1 cellular context compared by ENCODE assay signal in the genomic region with DNA sequence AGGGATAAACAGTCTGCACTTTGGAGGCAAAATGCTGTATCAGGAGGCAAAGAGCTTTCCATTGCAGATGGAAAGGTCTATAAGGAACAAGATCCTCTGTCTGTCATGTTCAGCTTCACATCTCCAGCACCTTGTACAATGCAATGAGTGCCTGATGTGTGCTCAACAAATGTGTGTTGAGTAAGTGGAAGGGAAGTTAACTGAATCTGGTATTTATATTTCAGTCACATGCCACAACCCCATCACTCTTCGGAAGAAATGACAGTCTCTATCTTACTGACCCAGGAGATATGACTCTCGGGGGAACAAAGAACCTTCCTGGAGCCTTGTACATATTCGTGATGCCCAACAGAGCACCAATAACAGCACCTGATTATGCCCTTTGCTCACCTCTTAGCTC.
TF ChIP-seq lines count a peak whose summit lies in the region.

No MANE protein-coding gene starts in this region.

TF ChIP-seq in GM12878, 131 proteins besides CTCF, POLR2A, EP300 and RAD21:
- TF ChIP-seq RELA (IDR thresholded peaks at IDR 0.05; ENCODE audit: borderline replicate concordance, partially characterized antibody) (no peak), MYC (IDR thresholded peaks at IDR 0.05; ENCODE audit: insufficient read depth, insufficient read length, insufficient replicate concordance, low read length, severe bottlenecking) (no peak), HDAC6 (IDR thresholded peaks at IDR 0.05; ENCODE audit: unreplicated experiment) (no peak), KDM1A (IDR thresholded peaks at IDR 0.05; ENCODE audit: borderline replicate concordance) (no peak)
- TF ChIP-seq, protein P1, sequence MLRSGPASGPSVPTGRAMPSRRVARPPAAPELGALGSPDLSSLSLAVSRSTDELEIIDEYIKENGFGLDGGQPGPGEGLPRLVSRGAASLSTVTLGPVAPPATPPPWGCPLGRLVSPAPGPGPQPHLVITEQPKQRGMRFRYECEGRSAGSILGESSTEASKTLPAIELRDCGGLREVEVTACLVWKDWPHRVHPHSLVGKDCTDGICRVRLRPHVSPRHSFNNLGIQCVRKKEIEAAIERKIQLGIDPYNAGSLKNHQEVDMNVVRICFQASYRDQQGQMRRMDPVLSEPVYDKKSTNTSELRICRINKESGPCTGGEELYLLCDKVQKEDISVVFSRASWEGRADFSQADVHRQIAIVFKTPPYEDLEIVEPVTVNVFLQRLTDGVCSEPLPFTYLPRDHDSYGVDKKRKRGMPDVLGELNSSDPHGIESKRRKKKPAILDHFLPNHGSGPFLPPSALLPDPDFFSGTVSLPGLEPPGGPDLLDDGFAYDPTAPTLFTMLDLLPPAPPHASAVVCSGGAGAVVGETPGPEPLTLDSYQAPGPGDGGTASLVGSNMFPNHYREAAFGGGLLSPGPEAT (IDR thresholded peaks at IDR 0.05; ENCODE audit: low read depth), result no peak
- TF ChIP-seq, protein P2, sequence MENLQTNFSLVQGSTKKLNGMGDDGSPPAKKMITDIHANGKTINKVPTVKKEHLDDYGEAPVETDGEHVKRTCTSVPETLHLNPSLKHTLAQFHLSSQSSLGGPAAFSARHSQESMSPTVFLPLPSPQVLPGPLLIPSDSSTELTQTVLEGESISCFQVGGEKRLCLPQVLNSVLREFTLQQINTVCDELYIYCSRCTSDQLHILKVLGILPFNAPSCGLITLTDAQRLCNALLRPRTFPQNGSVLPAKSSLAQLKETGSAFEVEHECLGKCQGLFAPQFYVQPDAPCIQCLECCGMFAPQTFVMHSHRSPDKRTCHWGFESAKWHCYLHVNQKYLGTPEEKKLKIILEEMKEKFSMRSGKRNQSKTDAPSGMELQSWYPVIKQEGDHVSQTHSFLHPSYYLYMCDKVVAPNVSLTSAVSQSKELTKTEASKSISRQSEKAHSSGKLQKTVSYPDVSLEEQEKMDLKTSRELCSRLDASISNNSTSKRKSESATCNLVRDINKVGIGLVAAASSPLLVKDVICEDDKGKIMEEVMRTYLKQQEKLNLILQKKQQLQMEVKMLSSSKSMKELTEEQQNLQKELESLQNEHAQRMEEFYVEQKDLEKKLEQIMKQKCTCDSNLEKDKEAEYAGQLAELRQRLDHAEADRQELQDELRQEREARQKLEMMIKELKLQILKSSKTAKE (IDR thresholded peaks at IDR 0.05; ENCODE audit: low read depth, poor library complexity, severe bottlenecking), result no peak
